ENCODE assay signal across 22 cellular contexts in genomic region chr11:9285850-9286587, GRCh38. TPM values are rescaled to one million over a fixed set of nuclear protein-coding genes. Genes with fewer than 3 reads are reported as not detected.
A peak's percentile ranks its signal among the peaks of the same experiment; 100 is the strongest.
DNase-seq lines count a peak whose midpoint lies in the region; ATAC-seq and TF ChIP-seq lines count a peak whose summit lies in the region.
"Had no signal": no experiment of that assay in that cellular context is flagged by ENCODE, and none has a peak within 500 bp of the region (broad histone marks: within the 10 kb centered on the region; RNA-seq: fewer than 3 reads in every experiment).

No MANE protein-coding gene starts in this region.

- ATAC-seq in Right ventricle myocardium inferior (peak; percentile 88), Panc1 (peak; percentile 64; the same call in 1 of the 2 replicates), left cardiac atrium (peak; percentile 87 to 94)
- ATAC-seq: HepG2, SK-N-SH treated with all-trans-retinoic acid at 6 μM for 48 hours had no signal

- no peak overlapping the region for H3K4me3 Mint-ChIP-seq in type B pancreatic cell
- H3K4me3 Mint-ChIP-seq: HFFc6 had no signal

- DNase-seq in Right ventricle myocardium inferior (ENCODE audit: missing footprints) (no peak), cardiac septum (ENCODE audit: low spot score) (no peak), Panc1 (ENCODE audit: low read depth, low spot score) (no peak), left cardiac atrium (no peak), type B pancreatic cell (ENCODE audit: extremely low spot score, unreplicated experiment) (peak; percentile 16), activated T-cell treated with anti-CD3 and anti-CD28 coated beads for 4 hours (no peak), H7 (no peak), inferior parietal cortex (ENCODE audit: extremely low spot score) (no peak)
- DNase-seq: Caco-2, DMS153, GOT3, HFFc6, KG1, NCI-H1048, NCI-H1694, NCI-H446 treated with DMSO at 0.1 percent for 48 hours, NCI-H82, SHP77 had no signal

- no peaks in the 10 kb centered on the region for H3K9me3 Mint-ChIP-seq in type B pancreatic cell
- H3K9me3 Mint-ChIP-seq: HFFc6 had no signal

- TF ChIP-seq CTCF in Panc1 (IDR thresholded peaks at IDR 0.05) (no peak), type B pancreatic cell (conservative IDR thresholded peaks at IDR 0.05) (no peak)

- H3K36me3 Mint-ChIP-seq in type B pancreatic cell: peaks cover 15% of the 10 kb centered on the region

- H3K36me3 ChIP-seq in Panc1 (ENCODE audit: control insufficient read depth, insufficient read depth, low read length): peaks cover 3% of the 10 kb centered on the region; the same call in 1 of the 2 replicates
- H3K36me3 ChIP-seq in H7 (replicated peaks; ENCODE audit: control insufficient read depth, insufficient read depth, low read length): peaks cover 4% of the 10 kb centered on the region

- peaks cover 4% of the 10 kb centered on the region; the same call in 1 of the 2 replicates for H3K4me1 ChIP-seq in Panc1 (ENCODE audit: control insufficient read depth, insufficient read depth, low read length)
- H3K4me1 ChIP-seq: Caco-2, Peyer's patch had no signal

- no peaks in the 10 kb centered on the region for H3K27me3 Mint-ChIP-seq in type B pancreatic cell

- in situ Hi-C loops in Panc1 (cut with HindIII; ENCODE audit: low pct_unique_long_range_greater_than_20kb, low sequenced_read_pairs): no loop called here

- H3K4me3 ChIP-seq in Panc1 (ENCODE audit: low read depth in 2 of 2, low read length in 2 of 2) (no peak overlapping the region), H7 (ENCODE audit: insufficient read depth, low read depth, low read length) (no peak overlapping the region)
- H3K4me3 ChIP-seq: Peyer's patch had no signal

- CTCF ChIA-PET in Panc1 (lab: Charles Lee): no interaction called here

- no peak overlapping the region for H3K27ac Mint-ChIP-seq in type B pancreatic cell
- H3K27ac Mint-ChIP-seq: HFFc6 had no signal

- H3K27me3 ChIP-seq in Panc1 (ENCODE audit: control insufficient read depth, insufficient read depth, low read length): no peaks in the 10 kb centered on the region
- H3K27me3 ChIP-seq in H7 (ENCODE audit: control insufficient read depth, insufficient read depth, low read length): no peaks in the 10 kb centered on the region
- H3K27me3 ChIP-seq: Peyer's patch had no signal

- H3K9me3 ChIP-seq in Panc1 (ENCODE audit: control insufficient read depth, insufficient read depth, low read depth, low read length): no peaks in the 10 kb centered on the region
- H3K9me3 ChIP-seq: Caco-2, Peyer's patch had no signal

- no peaks in the 10 kb centered on the region for H3K4me1 Mint-ChIP-seq in type B pancreatic cell (ENCODE audit: unreplicated experiment)

- intact Hi-C loops in Right ventricle myocardium inferior (cut with DNase I) (no loop called here), cardiac septum (cut with DNase I) (no loop called here), Panc1 (cut with micrococcal nuclease; ENCODE audit: unreplicated experiment) (no loop called here), left cardiac atrium (cut with DNase I) (no loop called here)

- POLR2A ChIA-PET in Panc1 (lab: Charles Lee): interaction anchor here (0.6 kb wide), 2 partner anchors 61 to 183 kb away, joined by 11 to 13 read pairs; no protein-coding TSS in a partner anchor

- BruUV-seq in Panc1 (replicated peaks; lab: Mats Ljungman, UMichigan): no TSS peak

- H3K27ac ChIP-seq in Panc1 (ENCODE audit: low read length): no peak overlapping the region
- H3K27ac ChIP-seq: C4-2B, Peyer's patch had no signal

RNA-seq across cellular contexts. Expression of gene DENND5A, which starts 20.9 kb away (rescaled TPM):
- total RNA-seq in Right ventricle myocardium inferior (105 TPM), cardiac septum (132 TPM), Panc1 (2021; ENCODE audit: unreplicated experiment) (136 TPM), left cardiac atrium (10 to 100 TPM; 71.5 to 90.0 TPM), type B pancreatic cell (ENCODE audit: low replicate concordance) (38.7 and 76.0 TPM in 2 replicates)
- 117 TPM for polyA plus RNA-seq in Panc1 (2012; ENCODE audit: insufficient read length)
- total RNA-seq in H7 (2014; rRNA removed; shearing (Covaris generic)): 110 and 112 TPM in 2 replicates

RNA-seq across cellular contexts. Expression of gene TMEM41B, which starts 28.4 kb away (rescaled TPM):
- 17.4 TPM for total RNA-seq in Right ventricle myocardium inferior
- 18.2 TPM for total RNA-seq in cardiac septum
- total RNA-seq in Panc1 (2021; ENCODE audit: unreplicated experiment): 126 TPM
- polyA plus RNA-seq in Panc1 (2012; ENCODE audit: insufficient read length): 50.2 TPM
- 10 to 100 TPM; 18.3 to 20.7 TPM for total RNA-seq in left cardiac atrium
- total RNA-seq in type B pancreatic cell (ENCODE audit: low replicate concordance): 46.5 and 49.6 TPM in 2 replicates
- total RNA-seq in H7 (2014; rRNA removed; shearing (Covaris generic)): 38.2 and 39.1 TPM in 2 replicates
